Comparison of ENCODE assay signal across 34 cellular contexts in genomic region chr3:142614059-142614626, GRCh38.
"Had no signal": no experiment of that assay in that cellular context is flagged by ENCODE, and none has a peak within 500 bp of the region (broad histone marks: within the 10 kb centered on the region; RNA-seq: fewer than 3 reads in every experiment).

No MANE protein-coding gene starts in this region.

- H3K27ac ChIP-seq: ascending aorta, cardiac muscle cell, left lung, pancreas, prostate gland, skin epidermis, stomach, tibial artery had no signal

- ATAC-seq: left lung; sciatic nerve; stimulated activated naive B cell treated with anti-CD40 and anti-IgM and Interleukin-4, amounts not matched to agents 10 μg/mL and 1 μg/mL and 100 μg/mL, for 72 hours; T-helper 17 cell had no signal

- H3K27me3 ChIP-seq: ascending aorta, cardiac muscle cell, left lung, pancreas, stomach, tibial artery had no signal

- H3K4me3 ChIP-seq: ascending aorta, cardiac muscle cell, left lung, lung, pancreas, prostate gland, skin epidermis, stomach, tibial artery had no signal

- H3K4me1 ChIP-seq: ascending aorta, left lung, prostate gland, tibial artery had no signal

- H3K36me3 ChIP-seq: ascending aorta, cardiac muscle cell, left lung, pancreas, prostate gland, stomach, tibial artery had no signal

- FAIRE-seq: endothelial cell of umbilical vein had no signal

- H3K9me3 ChIP-seq: ascending aorta, left lung, pancreas, prostate gland, stomach, tibial artery had no signal

- DNase-seq: activated CD4-positive, alpha-beta memory T cell treated with anti-CD3 and anti-CD28 coated beads for 36 hours; activated CD4-positive, alpha-beta T cell treated with anti-CD3 and anti-CD28 coated beads, Interleukin-2, amount 10 ng/mL, durations not matched to agents 24 days and 14 days; activated CD4-positive, CD25-positive, alpha-beta regulatory T cell treated with anti-CD3 and anti-CD28 coated beads, Interleukin-2, amount 50 U/mL, for 72 hours; activated CD8-positive, alpha-beta memory T cell treated with anti-CD3 and anti-CD28 coated beads, Interleukin-2, amount 50 U/mL, for 4 hours; activated gamma-delta T cell; activated naive CD4-positive, alpha-beta T cell treated with anti-CD3 and anti-CD28 coated beads, Interleukin-2, amount 10 ng/mL, durations not matched to agents 7 days and 5 days; activated naive CD8-positive, alpha-beta T cell treated with anti-CD3 and anti-CD28 coated beads, Interleukin-2, amount 10 ng/mL, durations not matched to agents 7 days and 5 days; activated T-cell treated with anti-CD3 and anti-CD28 coated beads, Interleukin-2, amount 50 U/mL, for 24 hours; cerebellar nuclear complex; cortex of kidney; foreskin fibroblast; head of caudate nucleus; hippocampal formation; immature natural killer cell; left lung; mesendoderm; naive B cell; nephron progenitor cell; pancreas; retina; stimulated activated CD4-positive, alpha-beta T cell treated with anti-CD3 and anti-CD28 coated beads, Interleukin-4, amount 100 ng/mL, for 24 hours; stimulated activated CD8-positive, alpha-beta memory T cell treated with anti-CD3 and anti-CD28 coated beads, Interleukin-4, amount 100 ng/mL, for 48 hours; stimulated activated naive B cell treated with anti-CD40 and anti-IgM and Interleukin-4, amounts not matched to agents 10 μg/mL and 1 μg/mL and 100 μg/mL, for 72 hours; stomach; T-helper 17 cell; T1000; tibial artery had no signal
